9 cellular contexts compared by ENCODE assay signal in the genomic region with DNA sequence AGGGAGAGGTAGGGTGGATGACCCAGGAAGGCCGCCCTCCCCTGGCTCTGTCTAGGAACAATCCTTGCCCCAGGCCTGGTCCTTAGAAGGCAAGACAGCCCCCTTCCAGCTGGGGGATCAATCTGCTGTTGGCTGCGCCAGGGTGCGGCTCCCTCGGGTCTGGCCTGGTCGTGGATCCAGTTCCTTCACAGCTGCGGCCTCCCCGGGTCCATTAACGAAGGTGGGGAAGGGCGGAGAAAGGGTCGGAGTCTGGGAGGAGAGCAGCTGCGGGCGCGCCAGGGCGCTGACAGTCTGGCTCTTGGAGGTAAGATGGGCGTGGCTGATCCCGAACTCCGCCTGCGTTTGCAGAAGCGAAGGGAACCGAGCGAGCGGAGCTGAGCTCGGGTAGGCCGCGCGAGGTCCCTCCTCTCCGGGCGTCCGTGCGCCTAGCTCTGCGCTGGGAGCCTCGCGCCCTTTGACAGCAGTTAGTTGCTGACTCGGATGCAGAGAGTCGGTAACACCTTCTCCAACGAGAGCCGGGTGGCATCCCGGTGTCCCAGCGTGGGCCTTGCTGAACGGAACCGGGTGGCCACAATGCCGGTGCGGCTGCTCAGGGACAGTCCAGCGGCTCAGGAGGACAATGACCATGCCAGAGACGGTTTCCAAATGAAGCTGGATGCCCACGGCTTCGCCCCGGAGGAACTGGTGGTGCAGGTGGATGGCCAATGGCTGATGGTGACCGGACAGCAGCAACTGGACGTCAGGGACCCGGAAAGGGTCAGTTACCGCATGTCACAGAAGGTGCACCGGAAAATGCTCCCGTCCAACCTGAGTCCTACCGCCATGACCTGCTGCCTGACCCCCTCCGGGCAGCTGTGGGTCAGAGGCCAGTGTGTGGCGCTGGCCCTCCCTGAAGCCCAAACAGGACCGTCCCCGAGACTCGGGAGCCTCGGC. TPM values are rescaled to one million over a fixed set of nuclear protein-coding genes. Genes with fewer than 3 reads are reported as not detected.
DNase-seq lines count a peak whose midpoint lies in the region; ATAC-seq and TF ChIP-seq lines count a peak whose summit lies in the region.
"Had no signal": no experiment of that assay in that cellular context is flagged by ENCODE, and none has a peak within 500 bp of the region (broad histone marks: within the 10 kb centered on the region; RNA-seq: fewer than 3 reads in every experiment).

Gene HSPB9 (plus strand): TSS at position 434 of the 933 bp plus-strand sequence. CDS start 47 bp downstream, at position 481.

- H3K9me3 ChIP-seq in CD4-positive, CD25-positive, alpha-beta regulatory T cell (ENCODE audit: control insufficient read depth in 2 of 2, low read length in 2 of 2), result no peaks in the 10 kb centered on the region

- H3K4me1 Mint-ChIP-seq in CD4-positive, CD25-positive, alpha-beta regulatory T cell, result peaks cover 4 to 27% (median 7%) of the 10 kb centered on the region in 4 donors

- peaks cover 30% of the 10 kb centered on the region for H3K36me3 Mint-ChIP-seq in CD4-positive, CD25-positive, alpha-beta regulatory T cell

- H3K27ac Mint-ChIP-seq in CD4-positive, CD25-positive, alpha-beta regulatory T cell, result peak within 1 kb of the TSS in 2 of 3 donors; percentile 25 to 69

- no peak for ATAC-seq in CD4-positive, CD25-positive, alpha-beta regulatory T cell (ENCODE audit: low read depth in 2 of 2)
- no peak for ATAC-seq in GM18870 (IDR thresholded peaks at IDR 0.05; ENCODE audit: unreplicated experiment)
- ATAC-seq in HG03571 (IDR thresholded peaks at IDR 0.05; ENCODE audit: unreplicated experiment), result no peak

- no peak within 1 kb of the TSS for H3K4me3 ChIP-seq in CD4-positive, CD25-positive, alpha-beta regulatory T cell (ENCODE audit: low read depth, low read length)
- peak within 1 kb of the TSS in 44 of 59 donors; percentile 55 to 87 (median 80) for H3K4me3 ChIP-seq in dorsolateral prefrontal cortex
- no peak within 1 kb of the TSS for H3K4me3 ChIP-seq in brain microvascular endothelial cell (ENCODE audit: low read depth, low read length)

- H3K9me3 Mint-ChIP-seq in CD4-positive, CD25-positive, alpha-beta regulatory T cell, result no peaks in the 10 kb centered on the region

- H3K4me1 ChIP-seq in CD4-positive, CD25-positive, alpha-beta regulatory T cell (ENCODE audit: control insufficient read depth, insufficient read depth, low read length, poor library complexity, severe bottlenecking), result peaks cover 9% of the 10 kb centered on the region

- peaks cover 29% of the 10 kb centered on the region for H3K36me3 ChIP-seq in CD4-positive, CD25-positive, alpha-beta regulatory T cell (ENCODE audit: control insufficient read depth, insufficient read depth, low read length)
- peaks cover 24% of the 10 kb centered on the region for H3K36me3 ChIP-seq in brain microvascular endothelial cell (replicated peaks)

- no peak within 1 kb of the TSS for H3K27ac ChIP-seq in CD4-positive, CD25-positive, alpha-beta regulatory T cell (ENCODE audit: insufficient read depth, low read length, poor library complexity, severe bottlenecking)
- H3K27ac ChIP-seq in dorsolateral prefrontal cortex (peak within 1 kb of the TSS in 47 of 59 donors; percentile 17 to 92 (median 79)), brain microvascular endothelial cell (no peak within 1 kb of the TSS)

- in situ Hi-C loops in brain microvascular endothelial cell (cut with HindIII; ENCODE audit: low pct_ligation_motif_present, low sequenced_read_pairs), result loop anchor here (25.0 kb wide), 1 partner anchor 160 kb away; the partner anchor contains the start of gene CNP

- no peaks in the 10 kb centered on the region for H3K27me3 ChIP-seq in CD4-positive, CD25-positive, alpha-beta regulatory T cell (ENCODE audit: control insufficient read depth, insufficient read depth, low read length)
- H3K27me3 ChIP-seq in dorsolateral prefrontal cortex (no peaks in the 10 kb centered on the region), brain microvascular endothelial cell (replicated peaks) (no peaks in the 10 kb centered on the region)

- no peak for DNase-seq in CD4-positive, CD25-positive, alpha-beta regulatory T cell
- DNase-seq in NCI-H187 (lab: John Stamatoyannopoulos, UW), result peak; percentile 15 to 78
- peak in 1 of 10 donors; percentile 11 for DNase-seq in dorsolateral prefrontal cortex
- DNase-seq in mucosa of gallbladder (ENCODE audit: low spot score), result peak; percentile 59
- no peak for DNase-seq in NCI-H2227 treated with DMSO at 0.1 percent for 48 hours (lab: John Stamatoyannopoulos, UW)
- DNase-seq in brain microvascular endothelial cell, result no peak

- H3K27me3 Mint-ChIP-seq in CD4-positive, CD25-positive, alpha-beta regulatory T cell, result no peaks in the 10 kb centered on the region

- intact Hi-C loops in dorsolateral prefrontal cortex (cut with DNase I), result loop anchor here in 1 of 2 donors (5.0 kb wide), 1 partner anchor 60 kb away; the partner anchor contains the start of gene KCNH4

- TF ChIP-seq CTCF in dorsolateral prefrontal cortex (IDR thresholded peaks at IDR 0.05 in 54 of 56, conservative IDR thresholded peaks at IDR 0.05 in 2 of 56; ENCODE audit: low read depth in 1 of 56, partially characterized antibody in 56 of 56) (no peak), brain microvascular endothelial cell (IDR thresholded peaks at IDR 0.05; ENCODE audit: low read depth, low read length, missing control alignments) (no peak)

- H3K4me3 Mint-ChIP-seq in CD4-positive, CD25-positive, alpha-beta regulatory T cell, result peak within 1 kb of the TSS; percentile 71 to 85 (median 78)

RNA-seq across cellular contexts. Expression of gene HSPB9, which starts in this region (rescaled TPM):
- not detected for total RNA-seq in CD4-positive, CD25-positive, alpha-beta regulatory T cell
- polyA plus RNA-seq in CD4-positive, CD25-positive, alpha-beta regulatory T cell, result under 1 TPM in 2 of 4 donors, not detected in 2; 0.08 to 0.28 TPM
- total RNA-seq in dorsolateral prefrontal cortex, result 1 to 10 TPM in 8 of 120 experiments, under 1 TPM in 61, not detected in 51; 0.14 to 1.6 (median 0.43) TPM
- total RNA-seq in mucosa of gallbladder, result 0.29 TPM
- total RNA-seq: HT1080 had no signal

Comparison
In these comparisons a context has a peak if more than half of its experiments do, and no peak if none do; other contexts are left out.
1. Peak in DNase-seq in mucosa of gallbladder; RNA of the gene not detected or under 1 TPM.
2. DNase-seq: peak in NCI-H187 (2 of 2); none in CD4-positive, CD25-positive, alpha-beta regulatory T cell (0 of 3), NCI-H2227 treated with DMSO at 0.1 percent for 48 hours (single experiment) and brain microvascular endothelial cell (single experiment).
3. H3K27ac ChIP-seq: peak in dorsolateral prefrontal cortex (47 of 59); none in CD4-positive, CD25-positive, alpha-beta regulatory T cell (single experiment) and brain microvascular endothelial cell (single experiment).
4. H3K4me3 ChIP-seq: peak in dorsolateral prefrontal cortex (44 of 59); none in CD4-positive, CD25-positive, alpha-beta regulatory T cell (single experiment) and brain microvascular endothelial cell (single experiment).